Comparison of ENCODE assay signal across 21 cellular contexts in the genomic region with DNA sequence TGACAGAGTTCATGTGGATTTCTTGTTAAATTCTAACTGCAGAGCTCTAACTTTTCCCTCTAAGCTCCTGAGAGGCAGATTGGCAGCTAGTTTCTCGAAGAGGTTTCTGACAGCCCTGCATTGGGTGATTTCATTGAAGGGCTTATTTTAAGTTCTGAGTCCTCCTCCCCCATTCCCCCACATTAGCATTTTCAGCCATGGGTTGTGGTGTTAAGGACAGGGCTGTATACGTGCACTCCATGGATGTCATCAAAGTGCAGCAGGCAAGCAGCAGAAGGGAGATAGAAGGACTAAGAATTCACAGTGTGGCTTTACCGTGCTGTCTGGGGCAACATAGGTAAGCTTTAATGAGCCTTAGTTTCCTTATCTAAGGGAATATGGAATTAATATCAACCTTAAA. TPM values are rescaled to one million over a fixed set of nuclear protein-coding genes. Genes with fewer than 3 reads are reported as not detected.
A peak's percentile ranks its signal among the peaks of the same experiment; 100 is the strongest.
DNase-seq lines count a peak whose midpoint lies in the region; ATAC-seq, FAIRE-seq and TF ChIP-seq lines count a peak whose summit lies in the region.
"Had no signal": no experiment of that assay in that cellular context is flagged by ENCODE, and none has a peak within 500 bp of the region (broad histone marks: within the 10 kb centered on the region; RNA-seq: fewer than 3 reads in every experiment).

No MANE protein-coding gene starts in this region.

- H3K4me3 ChIP-seq in cardiac muscle cell (no peak overlapping the region), right atrium auricular region (no peak overlapping the region), astrocyte (ENCODE audit: insufficient read depth, low read depth, low read length) (no peak overlapping the region), smooth muscle cell (no peak overlapping the region)
- H3K4me3 ChIP-seq: skin epidermis had no signal

- ATAC-seq in HG02798 (IDR thresholded peaks at IDR 0.05; ENCODE audit: poor library complexity, unreplicated experiment): peak; percentile 26
- ATAC-seq: activated CD8-positive, alpha-beta memory T cell treated with anti-CD3 and anti-CD28 coated beads, Interleukin-2, amount 10 ng/mL, durations not matched to agents 7 days and 5 days had no signal

- peaks cover 16% of the 10 kb centered on the region for H3F3A ChIP-seq in smooth muscle cell (ENCODE audit: low read depth)

- H3K4me2 ChIP-seq in astrocyte (ENCODE audit: low read length) (no peak overlapping the region), smooth muscle cell (peak overlapping the region; percentile 42)
- H3K4me2 ChIP-seq: KMS-11 had no signal

- no peak for TF ChIP-seq CTCF in cardiac muscle cell (IDR thresholded peaks at IDR 0.05; ENCODE audit: low read depth, low read length)
- TF ChIP-seq CTCF in right atrium auricular region (IDR thresholded peaks at IDR 0.05): no peak
- no peak for TF ChIP-seq CTCF in astrocyte (IDR thresholded peaks at IDR 0.05; ENCODE audit: insufficient read depth, low read depth, low read length)
- TF ChIP-seq CTCF in smooth muscle cell (IDR thresholded peaks at IDR 0.05; ENCODE audit: borderline replicate concordance, insufficient read depth, poor library complexity, severe bottlenecking): no peak

- peaks cover 17% of the 10 kb centered on the region for H3K36me3 Mint-ChIP-seq in astrocyte (ENCODE audit: low read depth, unreplicated experiment)

- H3K27ac ChIP-seq in cardiac muscle cell (peak overlapping the region; percentile 35), right atrium auricular region (no peak overlapping the region), astrocyte (ENCODE audit: low read depth, low read length) (no peak overlapping the region), smooth muscle cell (ENCODE audit: low read depth) (no peak overlapping the region)
- H3K27ac ChIP-seq: brain microvascular endothelial cell, KMS-11, skin epidermis had no signal

- H4K20me1 ChIP-seq in astrocyte (ENCODE audit: insufficient read depth, low read length) (no peaks in the 10 kb centered on the region), smooth muscle cell (ENCODE audit: low read depth) (no peaks in the 10 kb centered on the region)

- H3K9me3 ChIP-seq in cardiac muscle cell (ENCODE audit: low read depth) (no peaks in the 10 kb centered on the region), right atrium auricular region (no peaks in the 10 kb centered on the region), astrocyte (ENCODE audit: insufficient read depth, low read depth, low read length) (no peaks in the 10 kb centered on the region), smooth muscle cell (replicated peaks; ENCODE audit: low read depth) (no peaks in the 10 kb centered on the region)

- H3K36me3 ChIP-seq in cardiac muscle cell (peaks cover 46% of the 10 kb centered on the region), right atrium auricular region (peaks cover 67% of the 10 kb centered on the region), astrocyte (ENCODE audit: insufficient read depth, low read length) (peaks cover 24% of the 10 kb centered on the region), smooth muscle cell (ENCODE audit: low read depth) (no peaks in the 10 kb centered on the region)

- peaks cover 13% of the 10 kb centered on the region for H3K4me1 ChIP-seq in cardiac muscle cell (ENCODE audit: low read depth)
- H3K4me1 ChIP-seq in right atrium auricular region: no peaks in the 10 kb centered on the region
- H3K4me1 ChIP-seq in astrocyte (ENCODE audit: insufficient read depth, low read length): no peaks in the 10 kb centered on the region
- peaks cover 14% of the 10 kb centered on the region for H3K4me1 ChIP-seq in smooth muscle cell (ENCODE audit: low read depth)

- peak in 1 of 2 donors; percentile 27 for DNase-seq in cardiac muscle cell (ENCODE audit: low read depth in 1 of 2, low spot score in 1 of 2)
- no peak for DNase-seq in right atrium auricular region (ENCODE audit: low spot score)
- no peak for DNase-seq in astrocyte (ENCODE audit: low read depth)
- no peak for DNase-seq in smooth muscle cell (lab: John Stamatoyannopoulos, UW; ENCODE audit: unreplicated experiment)
- no peak for DNase-seq in RCC 7860 (ENCODE audit: low spot score)
- no peak for DNase-seq in frontal cortex (ENCODE audit: low spot score in 2 of 2)
- DNase-seq in foreskin melanocyte: no peak
- DNase-seq: 8988T; activated CD8-positive, alpha-beta memory T cell treated with anti-CD3 and anti-CD28 coated beads, Interleukin-2, amount 10 ng/mL, durations not matched to agents 7 days and 5 days; activated naive CD8-positive, alpha-beta T cell treated with anti-CD3 and anti-CD28 coated beads, Interleukin-2, amount 10 ng/mL, durations not matched to agents 7 days and 5 days; brain microvascular endothelial cell; MV-4-11; NCI-H2029; stimulated activated CD4-positive, alpha-beta T cell treated with anti-CD3 and anti-CD28 coated beads, Interleukin-4, amount 100 ng/mL, for 1 hour had no signal

- H3K4me3 Mint-ChIP-seq in astrocyte (ENCODE audit: unreplicated experiment): no peak overlapping the region
- H3K4me3 Mint-ChIP-seq: activated CD8-positive, alpha-beta memory T cell treated with anti-CD3 and anti-CD28 coated beads, Interleukin-2, amount 10 ng/mL, durations not matched to agents 7 days and 5 days; activated naive CD8-positive, alpha-beta T cell treated with anti-CD3 and anti-CD28 coated beads, Interleukin-2, amount 10 ng/mL, durations not matched to agents 7 days and 5 days; nephron had no signal

- no peaks in the 10 kb centered on the region for H3K27me3 Mint-ChIP-seq in astrocyte (ENCODE audit: low read depth, unreplicated experiment)
- H3K27me3 Mint-ChIP-seq: activated CD8-positive, alpha-beta memory T cell treated with anti-CD3 and anti-CD28 coated beads, Interleukin-2, amount 10 ng/mL, durations not matched to agents 7 days and 5 days; activated naive CD8-positive, alpha-beta T cell treated with anti-CD3 and anti-CD28 coated beads, Interleukin-2, amount 10 ng/mL, durations not matched to agents 7 days and 5 days had no signal

- peaks cover 8% of the 10 kb centered on the region for H3K4me1 Mint-ChIP-seq in astrocyte (ENCODE audit: low read depth, unreplicated experiment)
- H3K4me1 Mint-ChIP-seq: activated CD8-positive, alpha-beta memory T cell treated with anti-CD3 and anti-CD28 coated beads, Interleukin-2, amount 10 ng/mL, durations not matched to agents 7 days and 5 days; nephron had no signal

- H3K27ac Mint-ChIP-seq in astrocyte (ENCODE audit: unreplicated experiment): peak overlapping the region; percentile 23
- H3K27ac Mint-ChIP-seq: activated CD8-positive, alpha-beta memory T cell treated with anti-CD3 and anti-CD28 coated beads, Interleukin-2, amount 10 ng/mL, durations not matched to agents 7 days and 5 days; activated naive CD8-positive, alpha-beta T cell treated with anti-CD3 and anti-CD28 coated beads, Interleukin-2, amount 10 ng/mL, durations not matched to agents 7 days and 5 days; activated T-helper 2 cell treated with anti-CD3 and anti-CD28 coated beads, Interferon-gamma antibody, Interleukin-2, Interleukin-4, amounts not matched to agents 10 μg/mL and 5 μg/mL and 100 μg/mL, durations not matched to agents 14 hours and 24 hours and 36 hours had no signal

- H2AFZ ChIP-seq in astrocyte (ENCODE audit: low read depth, low read length): no peak overlapping the region
- H2AFZ ChIP-seq in smooth muscle cell (ENCODE audit: low read depth): peak overlapping the region; percentile 63

- H3K9ac ChIP-seq in astrocyte (ENCODE audit: low read length): no peak overlapping the region
- H3K9ac ChIP-seq in smooth muscle cell (ENCODE audit: low read depth): no peak overlapping the region
- H3K9ac ChIP-seq: KMS-11 had no signal

- WGBS in smooth muscle cell (ENCODE audit: low lambda C conversion rate): 13% methylated on average over 3 of the region's 3 CpGs

- peaks cover 2% of the 10 kb centered on the region for H3K9me3 Mint-ChIP-seq in astrocyte (ENCODE audit: unreplicated experiment)
- H3K9me3 Mint-ChIP-seq: activated naive CD8-positive, alpha-beta T cell treated with anti-CD3 and anti-CD28 coated beads, Interleukin-2, amount 10 ng/mL, durations not matched to agents 7 days and 5 days; activated T-helper 2 cell treated with anti-CD3 and anti-CD28 coated beads, Interferon-gamma antibody, Interleukin-2, Interleukin-4, amounts not matched to agents 10 μg/mL and 5 μg/mL and 100 μg/mL, durations not matched to agents 14 hours and 24 hours and 36 hours; nephron had no signal

- H3K79me2 ChIP-seq in astrocyte (ENCODE audit: insufficient read depth, low read length) (no peaks in the 10 kb centered on the region), smooth muscle cell (ENCODE audit: low read depth) (no peaks in the 10 kb centered on the region)

- H3K27me3 ChIP-seq in cardiac muscle cell: no peaks in the 10 kb centered on the region
- H3K27me3 ChIP-seq in right atrium auricular region: no peaks in the 10 kb centered on the region
- no peaks in the 10 kb centered on the region for H3K27me3 ChIP-seq in astrocyte (ENCODE audit: insufficient read depth, low read length)
- no peaks in the 10 kb centered on the region for H3K27me3 ChIP-seq in smooth muscle cell (ENCODE audit: low read depth)
- H3K27me3 ChIP-seq: brain microvascular endothelial cell had no signal

- FAIRE-seq in astrocyte (lab: Jason Lieb, UNC) (no peak), RCC 7860 (lab: Jason Lieb, UNC) (no peak), frontal cortex (lab: Jason Lieb, UNC) (no peak)
- FAIRE-seq: TTC549 had no signal

RNA-seq across cellular contexts. Expression of a gene that starts 19.0 kb away (rescaled TPM):
- 50.1 and 62.2 TPM in 2 replicates for total RNA-seq in cardiac muscle cell
- 99.8 and 101 TPM in 2 replicates for polyA plus RNA-seq in cardiac muscle cell
- total RNA-seq in right atrium auricular region: 10 to 100 TPM; 30.5 to 39.8 TPM
- 29.8 and 31.0 TPM in 2 replicates for total RNA-seq in astrocyte
- total RNA-seq in smooth muscle cell: 0.04 TPM in 1 of 2 replicates, not detected in the other
- polyA plus RNA-seq in smooth muscle cell: not detected in 2 replicates
- 7.7 TPM for total RNA-seq in frontal cortex

RNA-seq across cellular contexts. Expression of a gene that starts 19.1 kb away (rescaled TPM):
- 8.5 and 10.9 TPM in 2 replicates for total RNA-seq in cardiac muscle cell
- polyA plus RNA-seq in cardiac muscle cell: 22.0 and 22.9 TPM in 2 replicates
- total RNA-seq in right atrium auricular region: 10 to 100 TPM; 13.9 to 15.0 TPM
- 17.2 and 19.4 TPM in 2 replicates for total RNA-seq in astrocyte
- not detected in 2 replicates for total RNA-seq in smooth muscle cell
- not detected in 2 replicates for polyA plus RNA-seq in smooth muscle cell
- total RNA-seq in frontal cortex: 4.9 TPM

RNA-seq across cellular contexts. Expression of a gene that starts 40.3 kb away (rescaled TPM):
- 0.14 and 0.15 TPM in 2 replicates for total RNA-seq in cardiac muscle cell
- not detected in 2 replicates for polyA plus RNA-seq in cardiac muscle cell
- total RNA-seq in right atrium auricular region: under 1 TPM in 1 of 2 donors, not detected in 1; 0.07 TPM
- not detected in 2 replicates for total RNA-seq in astrocyte
- total RNA-seq in smooth muscle cell: not detected in 2 replicates
- not detected in 2 replicates for polyA plus RNA-seq in smooth muscle cell
- total RNA-seq in frontal cortex: 16.7 TPM
- total RNA-seq: activated naive CD8-positive, alpha-beta T cell treated with anti-CD3 and anti-CD28 coated beads, Interleukin-2, amount 10 ng/mL, durations not matched to agents 7 days and 5 days; activated T-helper 2 cell treated with anti-CD3 and anti-CD28 coated beads, Interferon-gamma antibody, Interleukin-2, Interleukin-4, amounts not matched to agents 10 μg/mL and 5 μg/mL and 100 μg/mL, durations not matched to agents 14 hours and 24 hours and 36 hours; NCI-H460 had no signal

Comparison
In these comparisons a context has a peak if more than half of its experiments do, and no peak if none do; other contexts are left out.
1. RNA of a gene that starts 40.3 kb away (total RNA-seq): 16.7 TPM in frontal cortex (single experiment); 0.14 to 0.15 TPM in cardiac muscle cell, 0.07 TPM in right atrium auricular region, not detected in astrocyte and not detected in smooth muscle cell; every median in the first group is over 10 times any median in the second.